ENCODE assay signal across 1 cellular context in the genomic region with DNA sequence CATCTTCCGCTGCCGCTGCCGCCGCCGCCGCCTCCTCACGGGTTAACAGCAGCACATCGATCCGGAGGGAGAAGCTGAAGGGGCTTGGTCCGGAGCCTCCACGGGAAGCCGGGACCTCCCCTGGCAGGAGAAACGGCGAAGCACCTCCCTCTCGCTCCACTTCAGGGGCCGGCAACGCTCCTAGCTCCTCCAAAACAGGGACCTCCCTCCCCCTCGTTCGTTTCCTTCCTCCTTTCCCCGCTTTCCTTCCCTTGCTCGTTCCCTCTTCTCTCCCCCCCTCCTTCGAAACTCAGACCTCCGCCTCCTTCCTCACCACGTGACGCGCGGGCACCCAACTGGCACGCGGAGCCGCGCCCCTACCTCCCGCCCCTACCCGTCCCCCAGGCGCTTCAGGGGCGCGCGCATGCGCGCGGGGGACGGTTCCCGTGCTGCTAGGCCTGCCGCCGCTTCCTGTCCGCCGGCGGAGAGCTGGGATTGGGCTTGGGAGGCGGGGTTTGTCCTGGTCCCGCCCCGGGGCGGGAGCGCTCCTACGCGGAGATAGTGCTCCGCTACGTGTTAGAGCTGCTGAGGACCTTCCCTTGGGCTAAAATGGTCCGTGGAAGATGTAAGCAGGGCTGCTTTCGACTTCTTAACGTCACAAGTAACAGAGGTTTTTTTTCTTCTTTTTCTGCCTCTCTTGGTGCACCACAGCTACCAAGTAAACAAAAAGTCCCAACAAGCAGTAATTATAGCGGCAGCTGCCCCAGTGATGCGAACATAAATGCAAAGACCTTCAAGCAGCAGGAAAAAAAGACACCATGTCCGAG.
TF ChIP-seq lines count a peak whose summit lies in the region.

A gene with protein sequence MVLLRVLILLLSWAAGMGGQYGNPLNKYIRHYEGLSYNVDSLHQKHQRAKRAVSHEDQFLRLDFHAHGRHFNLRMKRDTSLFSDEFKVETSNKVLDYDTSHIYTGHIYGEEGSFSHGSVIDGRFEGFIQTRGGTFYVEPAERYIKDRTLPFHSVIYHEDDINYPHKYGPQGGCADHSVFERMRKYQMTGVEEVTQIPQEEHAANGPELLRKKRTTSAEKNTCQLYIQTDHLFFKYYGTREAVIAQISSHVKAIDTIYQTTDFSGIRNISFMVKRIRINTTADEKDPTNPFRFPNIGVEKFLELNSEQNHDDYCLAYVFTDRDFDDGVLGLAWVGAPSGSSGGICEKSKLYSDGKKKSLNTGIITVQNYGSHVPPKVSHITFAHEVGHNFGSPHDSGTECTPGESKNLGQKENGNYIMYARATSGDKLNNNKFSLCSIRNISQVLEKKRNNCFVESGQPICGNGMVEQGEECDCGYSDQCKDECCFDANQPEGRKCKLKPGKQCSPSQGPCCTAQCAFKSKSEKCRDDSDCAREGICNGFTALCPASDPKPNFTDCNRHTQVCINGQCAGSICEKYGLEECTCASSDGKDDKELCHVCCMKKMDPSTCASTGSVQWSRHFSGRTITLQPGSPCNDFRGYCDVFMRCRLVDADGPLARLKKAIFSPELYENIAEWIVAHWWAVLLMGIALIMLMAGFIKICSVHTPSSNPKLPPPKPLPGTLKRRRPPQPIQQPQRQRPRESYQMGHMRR (minus strand): TSS at position 176 of the 806 bp plus-strand sequence. CDS start 173 bp downstream, at position 3.

TF ChIP-seq in endothelial cell of umbilical vein, 7 proteins besides CTCF, POLR2A, EP300 and RAD21 (continued from another document):
- TF ChIP-seq EZH2 (IDR thresholded peaks at IDR 0.05; ENCODE audit: borderline replicate concordance, low read depth, low read length, severe bottlenecking) (no peak), POLR2AphosphoS5 (IDR thresholded peaks at IDR 0.05; ENCODE audit: insufficient read depth, low read depth, low read length) (peak; percentile 80)
